Comparison of ENCODE assay signal across 11 cellular contexts in the genomic region with DNA sequence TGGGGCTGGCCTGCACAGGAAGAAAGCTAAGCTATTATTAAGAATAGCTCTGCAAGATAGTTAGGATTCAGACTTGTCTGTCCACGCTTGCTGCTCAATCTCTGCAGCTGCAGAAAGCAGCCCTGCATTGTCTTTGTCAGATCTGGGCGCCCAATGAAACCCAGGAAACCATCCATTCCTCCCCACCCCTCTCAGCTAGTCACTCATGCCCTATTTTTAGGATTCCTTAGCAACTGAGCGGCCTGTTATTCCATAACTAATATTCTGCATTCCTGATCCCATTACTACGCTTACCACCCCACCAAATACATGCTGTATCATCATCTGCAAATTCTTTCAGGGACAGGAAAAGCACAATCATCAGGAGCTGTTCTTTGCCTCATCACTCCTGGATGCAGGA. TPM values are rescaled to one million over a fixed set of nuclear protein-coding genes. Genes with fewer than 3 reads are reported as not detected.
DNase-seq lines count a peak whose midpoint lies in the region; ATAC-seq and TF ChIP-seq lines count a peak whose summit lies in the region.
"Had no signal": no experiment of that assay in that cellular context is flagged by ENCODE, and none has a peak within 500 bp of the region (broad histone marks: within the 10 kb centered on the region; RNA-seq: fewer than 3 reads in every experiment).

No MANE protein-coding gene starts in this region.

- H3K36me3 ChIP-seq in muscle layer of duodenum (ENCODE audit: control insufficient read depth in 1 of 2, insufficient read depth in 2 of 2, low read length in 2 of 2) = no peaks in the 10 kb centered on the region

- CTCF ChIA-PET in AG04449 (lab: Yijun Ruan, JAX) = interaction anchor here (1.1 to 1.9 kb wide), 5 partner anchors 10 to 133 kb away, joined by 3 to 10 read pairs (median 4); no protein-coding TSS in a partner anchor

- peaks cover 0 to 14% of the 10 kb centered on the region in 2 donors for H3K4me1 ChIP-seq in muscle layer of duodenum (ENCODE audit: control insufficient read depth in 1 of 2, insufficient read depth in 2 of 2, low read length in 2 of 2)
- H3K4me1 ChIP-seq: testis had no signal

- ATAC-seq in HG03432 (IDR thresholded peaks at IDR 0.05; ENCODE audit: unreplicated experiment) (peak; percentile 10), natural killer cell (no peak), HG02840 (IDR thresholded peaks at IDR 0.05; ENCODE audit: low FRiP score, unreplicated experiment) (no peak)

- no peaks in the 10 kb centered on the region for H3K9me3 ChIP-seq in muscle layer of duodenum (ENCODE audit: control insufficient read depth in 1 of 2, low read length in 2 of 2)
- H3K9me3 ChIP-seq: testis had no signal

- H3K27me3 Mint-ChIP-seq in natural killer cell (ENCODE audit: low read depth in 2 of 2) = peaks cover 13 to 45% of the 10 kb centered on the region in 2 donors

- peak overlapping the region; percentile 69 to 82 for H3K27ac ChIP-seq in coronary artery
- peak overlapping the region; percentile 54 for H3K27ac ChIP-seq in muscle layer of duodenum (ENCODE audit: low read length)
- H3K27ac ChIP-seq: testis had no signal

- no peaks in the 10 kb centered on the region for H3K27me3 ChIP-seq in muscle layer of duodenum (ENCODE audit: low read depth, low read length)
- H3K27me3 ChIP-seq: testis had no signal

- TF ChIP-seq CTCF in AG04449 (IDR thresholded peaks at IDR 0.05; ENCODE audit: insufficient read depth, low read length, missing control alignments) (no peak), coronary artery (IDR thresholded peaks at IDR 0.05) (no peak), natural killer cell (IDR thresholded peaks at IDR 0.05) (no peak)

- intact Hi-C loops in natural killer cell (cut with micrococcal nuclease) = no loop called here

- H3K4me3 ChIP-seq in AG04449 (ENCODE audit: low read depth, low read length) (no peak overlapping the region), coronary artery (no peak overlapping the region), muscle layer of duodenum (ENCODE audit: low read depth in 1 of 2, low read length in 2 of 2) (no peak overlapping the region)
- H3K4me3 ChIP-seq: testis had no signal

- DNase-seq in AG04449 (ENCODE audit: low read depth, low spot score) (peak; percentile 84), coronary artery (ENCODE audit: low spot score) (no peak), natural killer cell (no peak), NCI-H1694 (lab: John Stamatoyannopoulos, UW) (no peak), DMS153 (lab: John Stamatoyannopoulos, UW) (no peak)
- DNase-seq: activated CD4-positive, alpha-beta memory T cell treated with anti-CD3 and anti-CD28 coated beads, Interleukin-2, amount 10 ng/mL, durations not matched to agents 7 days and 5 days; NCI-H446; testis had no signal

- H3K27ac Mint-ChIP-seq in natural killer cell = no peak overlapping the region
- H3K27ac Mint-ChIP-seq: activated CD4-positive, alpha-beta memory T cell treated with anti-CD3 and anti-CD28 coated beads, Interleukin-2, amount 10 ng/mL, durations not matched to agents 7 days and 5 days had no signal

- POLR2A ChIA-PET in AG04449 (lab: Yijun Ruan, JAX) = interaction anchor here (0.8 to 1.4 kb wide), 4 partner anchors 10 to 108 kb away, joined by 3 to 6 read pairs (median 4); a partner anchor contains a TSS

- no peaks in the 10 kb centered on the region for H3K9me3 Mint-ChIP-seq in natural killer cell
- H3K9me3 Mint-ChIP-seq: activated CD4-positive, alpha-beta memory T cell treated with anti-CD3 and anti-CD28 coated beads, Interleukin-2, amount 10 ng/mL, durations not matched to agents 7 days and 5 days had no signal

- H3K4me1 Mint-ChIP-seq in natural killer cell = peaks cover 0 to 5% of the 10 kb centered on the region in 2 donors
- H3K4me1 Mint-ChIP-seq: activated CD4-positive, alpha-beta memory T cell treated with anti-CD3 and anti-CD28 coated beads, Interleukin-2, amount 10 ng/mL, durations not matched to agents 7 days and 5 days had no signal

- H3K36me3 Mint-ChIP-seq in natural killer cell = no peaks in the 10 kb centered on the region

- no peak overlapping the region for H3K4me3 Mint-ChIP-seq in natural killer cell
- H3K4me3 Mint-ChIP-seq: activated CD4-positive, alpha-beta memory T cell treated with anti-CD3 and anti-CD28 coated beads, Interleukin-2, amount 10 ng/mL, durations not matched to agents 7 days and 5 days had no signal

RNA-seq across cellular contexts. Expression of a gene that starts 52.9 kb away (rescaled TPM):
- total RNA-seq in natural killer cell = 10 to 100 TPM; 40.1 to 52.3 (median 49.0) TPM
